9 cellular contexts compared by ENCODE assay signal in genomic region chr10:6542999-6543430, GRCh38. TPM values are rescaled to one million over a fixed set of nuclear protein-coding genes. Genes with fewer than 3 reads are reported as not detected.
DNase-seq lines count a peak whose midpoint lies in the region; ATAC-seq and TF ChIP-seq lines count a peak whose summit lies in the region.
"Had no signal": no experiment of that assay in that cellular context is flagged by ENCODE, and none has a peak within 500 bp of the region (broad histone marks: within the 10 kb centered on the region; RNA-seq: fewer than 3 reads in every experiment).

No MANE protein-coding gene starts in this region.

- no peaks in the 10 kb centered on the region for H4K20me1 ChIP-seq in BLaER1 treated with 17β-estradiol and CSF1 and Interleukin-3, amounts not matched to agents 10 nM and 100 nM

- peak overlapping the region; percentile 74 to 92 (median 85) for H3K4me2 ChIP-seq in BLaER1 treated with 17β-estradiol and CSF1 and Interleukin-3, amounts not matched to agents 10 nM and 100 nM

- H3K27me3 ChIP-seq in BLaER1 treated with 17β-estradiol and CSF1 and Interleukin-3, amounts not matched to agents 10 nM and 100 nM = no peaks in the 10 kb centered on the region
- H3K27me3 ChIP-seq in HL-60 (ENCODE audit: insufficient read depth, poor library complexity, severe bottlenecking) = no peaks in the 10 kb centered on the region

- DNase-seq in HL-60 (ENCODE audit: low read depth in 1 of 2, low spot score in 1 of 2) (peak in 1 of 2 experiments; percentile 4), immature natural killer cell (peak in 2 of 3 donors; percentile 24 to 38), lower leg skin (ENCODE audit: low spot score in 2 of 2) (no peak)
- DNase-seq in activated CD8-positive, alpha-beta memory T cell treated with anti-CD3 and anti-CD28 coated beads, Interleukin-2, amount 10 ng/mL, durations not matched to agents 7 days and 5 days = peak; percentile 71
- DNase-seq: NCI-H1092 had no signal

- H3K9me3 Mint-ChIP-seq in activated CD8-positive, alpha-beta memory T cell treated with anti-CD3 and anti-CD28 coated beads, Interleukin-2, amount 10 ng/mL, durations not matched to agents 7 days and 5 days (ENCODE audit: low read depth) = no peaks in the 10 kb centered on the region
- H3K9me3 Mint-ChIP-seq in immature natural killer cell = no peaks in the 10 kb centered on the region

- peaks cover 46% of the 10 kb centered on the region for H3K36me3 Mint-ChIP-seq in activated CD8-positive, alpha-beta memory T cell treated with anti-CD3 and anti-CD28 coated beads, Interleukin-2, amount 10 ng/mL, durations not matched to agents 7 days and 5 days
- H3K36me3 Mint-ChIP-seq in immature natural killer cell = peaks cover 0 to 4% (median 0%) of the 10 kb centered on the region in 3 donors

- peak overlapping the region; percentile 99 for H3K27ac Mint-ChIP-seq in activated CD8-positive, alpha-beta memory T cell treated with anti-CD3 and anti-CD28 coated beads, Interleukin-2, amount 10 ng/mL, durations not matched to agents 7 days and 5 days
- peak overlapping the region; percentile 98 to 100 (median 99) for H3K27ac Mint-ChIP-seq in immature natural killer cell

- peaks cover 0 to 11% (median 0%) of the 10 kb centered on the region in 11 experiments; a peak in 6 of 22 replicates for H3K9me3 ChIP-seq in BLaER1 treated with 17β-estradiol and CSF1 and Interleukin-3, amounts not matched to agents 10 nM and 100 nM (replicated peaks in 1 of 11)

- TF ChIP-seq CTCF in HL-60 (IDR thresholded peaks at IDR 0.05; ENCODE audit: insufficient read depth, low read length) = no peak
- TF ChIP-seq CTCF in lower leg skin (IDR thresholded peaks at IDR 0.05) = no peak

- peak; percentile 69 for ATAC-seq in activated CD8-positive, alpha-beta memory T cell treated with anti-CD3 and anti-CD28 coated beads, Interleukin-2, amount 10 ng/mL, durations not matched to agents 7 days and 5 days
- ATAC-seq in HG02588 (IDR thresholded peaks at IDR 0.05; ENCODE audit: unreplicated experiment) (no peak), HG03342 (IDR thresholded peaks at IDR 0.05; ENCODE audit: unreplicated experiment) (no peak), HG02623 (IDR thresholded peaks at IDR 0.05; ENCODE audit: unreplicated experiment) (no peak)

- 40 to 45% methylated on average over 9 of the region's 9 CpGs for WGBS in lower leg skin, 2 donors

- CTCF ChIA-PET in activated CD8-positive, alpha-beta memory T cell treated with anti-CD3 and anti-CD28 coated beads, Interleukin-2, amount 10 ng/mL, durations not matched to agents 7 days and 5 days (lab: Charles Lee) = interaction anchor here (0.8 to 3.4 kb wide), 15 partner anchors 12 to 124 kb away, joined by 3 to 36 read pairs (median 5); no protein-coding TSS in a partner anchor

- H3K27me3 Mint-ChIP-seq in activated CD8-positive, alpha-beta memory T cell treated with anti-CD3 and anti-CD28 coated beads, Interleukin-2, amount 10 ng/mL, durations not matched to agents 7 days and 5 days = no peaks in the 10 kb centered on the region
- no peaks in the 10 kb centered on the region for H3K27me3 Mint-ChIP-seq in immature natural killer cell (ENCODE audit: low read depth in 3 of 3)

- H3K9ac ChIP-seq in BLaER1 treated with 17β-estradiol and CSF1 and Interleukin-3, amounts not matched to agents 10 nM and 100 nM = peak overlapping the region; percentile 3 to 77 (median 66); a peak in 21 of 22 replicates

- H3K36me3 ChIP-seq in BLaER1 treated with 17β-estradiol and CSF1 and Interleukin-3, amounts not matched to agents 10 nM and 100 nM = no peaks in the 10 kb centered on the region

- H3K27ac ChIP-seq in BLaER1 treated with 17β-estradiol and CSF1 and Interleukin-3, amounts not matched to agents 10 nM and 100 nM = peak overlapping the region in 10 of 11 experiments; percentile 44 to 86 (median 80); a peak in 20 of 22 replicates
- 0 out of 2 replicates have a peak overlapping the region, but pooled peaks have one; percentile 21 for H3K27ac ChIP-seq in HL-60 (replicated peaks)

- H3K4me3 Mint-ChIP-seq in activated CD8-positive, alpha-beta memory T cell treated with anti-CD3 and anti-CD28 coated beads, Interleukin-2, amount 10 ng/mL, durations not matched to agents 7 days and 5 days = peak overlapping the region; percentile 79
- peak overlapping the region; percentile 88 to 98 (median 91) for H3K4me3 Mint-ChIP-seq in immature natural killer cell

- peaks cover 68% of the 10 kb centered on the region for H3K4me1 Mint-ChIP-seq in activated CD8-positive, alpha-beta memory T cell treated with anti-CD3 and anti-CD28 coated beads, Interleukin-2, amount 10 ng/mL, durations not matched to agents 7 days and 5 days
- peaks cover 80 to 84% of the 10 kb centered on the region in 2 donors for H3K4me1 Mint-ChIP-seq in immature natural killer cell

- intact Hi-C loops in lower leg skin (cut with DNase I; ENCODE audit: low total_unique reads) = no loop called here

- TF ChIP-seq POLR2A in lower leg skin (IDR thresholded peaks at IDR 0.05) = no peak

- H3K4me1 ChIP-seq in BLaER1 treated with 17β-estradiol and CSF1 and Interleukin-3, amounts not matched to agents 10 nM and 100 nM = peaks cover 21 to 46% (median 40%) of the 10 kb centered on the region in 10 experiments

- peak overlapping the region; percentile 34 to 61 (median 47); a peak in 19 of 20 replicates for H3K4me3 ChIP-seq in BLaER1 treated with 17β-estradiol and CSF1 and Interleukin-3, amounts not matched to agents 10 nM and 100 nM
- H3K4me3 ChIP-seq in HL-60 (replicated peaks; ENCODE audit: insufficient read depth, low read length) = no peak overlapping the region
- no peak overlapping the region for H3K4me3 ChIP-seq in lower leg skin (ENCODE audit: low read depth, poor library complexity, severe bottlenecking)

RNA-seq across cellular contexts. Expression of gene PRKCQ, which starts 37.1 kb away (rescaled TPM):
- total RNA-seq in activated CD8-positive, alpha-beta memory T cell treated with anti-CD3 and anti-CD28 coated beads, Interleukin-2, amount 10 ng/mL, durations not matched to agents 7 days and 5 days = 10 to 100 TPM; 51.0 to 58.7 TPM
- 10 to 100 TPM; 20.2 to 46.5 (median 36.5) TPM for polyA plus RNA-seq in immature natural killer cell
- total RNA-seq in lower leg skin = under 1 TPM in 2 of 4 donors, not detected in 2; 0.06 to 0.17 TPM

Comparison
In these comparisons a context has a peak if more than half of its experiments do, and no peak if none do; other contexts are left out.
1. H3K4me3 ChIP-seq: peak in BLaER1 treated with 17β-estradiol and CSF1 and Interleukin-3, amounts not matched to agents 10 nM and 100 nM (10 of 10); none in HL-60 (single experiment) and lower leg skin (single experiment).
2. DNase-seq: peak in activated CD8-positive, alpha-beta memory T cell treated with anti-CD3 and anti-CD28 coated beads, Interleukin-2, amount 10 ng/mL, durations not matched to agents 7 days and 5 days (single experiment) and immature natural killer cell (2 of 3); none in lower leg skin (0 of 2).
3. RNA of gene PRKCQ, which starts 37.1 kb away (total RNA-seq): 51.0 to 58.7 TPM in activated CD8-positive, alpha-beta memory T cell treated with anti-CD3 and anti-CD28 coated beads, Interleukin-2, amount 10 ng/mL, durations not matched to agents 7 days and 5 days; 0.06 to 0.17 TPM in lower leg skin; every median in the first group is over 10 times any median in the second.